1 cellular context compared by ENCODE assay signal in genomic region chr1:61143821-61144220, GRCh38.
TF ChIP-seq lines count a peak whose summit lies in the region.

No MANE protein-coding gene starts in this region.

TF ChIP-seq in GM23338, 12 proteins besides CTCF, POLR2A, EP300 and RAD21 (continued from another document):
- no peak for TF ChIP-seq NANOG (IDR thresholded peaks at IDR 0.05; ENCODE audit: borderline replicate concordance)
